In genomic region chr20:38034108-38034649, GRCh38 we compare ENCODE assay signal across 8 cellular contexts. TPM values are rescaled to one million over a fixed set of nuclear protein-coding genes. Genes with fewer than 3 reads are reported as not detected.
A peak's percentile ranks its signal among the peaks of the same experiment; 100 is the strongest.
DNase-seq lines count a peak whose midpoint lies in the region; ATAC-seq and TF ChIP-seq lines count a peak whose summit lies in the region.

No MANE protein-coding gene starts in this region.

- CTCF ChIA-PET in Panc1 (lab: Charles Lee) = no interaction called here

- no peaks in the 10 kb centered on the region for H3K27me3 ChIP-seq in Panc1 (ENCODE audit: control insufficient read depth, insufficient read depth, low read length)
- no peaks in the 10 kb centered on the region for H3K27me3 ChIP-seq in neutrophil

- TF ChIP-seq CTCF in Panc1 (IDR thresholded peaks at IDR 0.05) (no peak), neutrophil (IDR thresholded peaks at IDR 0.05) (no peak)

- ATAC-seq in Panc1 (peak; percentile 31), HG02885 (IDR thresholded peaks at IDR 0.05; ENCODE audit: poor library complexity, unreplicated experiment) (no peak)

- H3K27me3 Mint-ChIP-seq in activated T-cell treated with anti-CD3 and anti-CD28 coated beads, Interleukin-2, amount 50 U/mL, for 24 hours = no peaks in the 10 kb centered on the region

- H3K9me3 ChIP-seq in Panc1 (ENCODE audit: control insufficient read depth, insufficient read depth, low read depth, low read length) (no peaks in the 10 kb centered on the region), neutrophil (no peaks in the 10 kb centered on the region)

- H3K27ac ChIP-seq in Panc1 (ENCODE audit: low read length) = peak overlapping the region; percentile 93
- H3K27ac ChIP-seq in epithelial cell of prostate = peak overlapping the region; percentile 73
- peak overlapping the region; percentile 96 for H3K27ac ChIP-seq in neutrophil

- peaks cover 88% of the 10 kb centered on the region for H3K36me3 Mint-ChIP-seq in activated T-cell treated with anti-CD3 and anti-CD28 coated beads, Interleukin-2, amount 50 U/mL, for 24 hours (ENCODE audit: low read depth)

- H3K4me3 ChIP-seq in Panc1 (ENCODE audit: low read depth in 2 of 2, low read length in 2 of 2) (peak overlapping the region; percentile 94), neutrophil (ENCODE audit: low read depth in 1 of 2, low read length in 1 of 2) (peak overlapping the region; percentile 93 to 96)

- H3K4me1 Mint-ChIP-seq in activated T-cell treated with anti-CD3 and anti-CD28 coated beads, Interleukin-2, amount 50 U/mL, for 24 hours (ENCODE audit: low read depth) = peaks cover 73% of the 10 kb centered on the region

- DNase-seq in activated T-cell treated with anti-CD3 and anti-CD28 coated beads, Interleukin-2, amount 50 U/mL, for 24 hours = no peak
- DNase-seq in activated T-cell treated with anti-CD3 and anti-CD28 coated beads for 4 hours = no peak
- DNase-seq in Panc1 (ENCODE audit: low read depth, low spot score) = no peak
- no peak for DNase-seq in epithelial cell of prostate (ENCODE audit: low read depth, low spot score)
- no peak for DNase-seq in DMS153 treated with DMSO at 0.1 percent for 48 hours (lab: John Stamatoyannopoulos, UW; ENCODE audit: unreplicated experiment)
- DNase-seq in stimulated activated CD4-positive, alpha-beta T cell treated with anti-CD3 and anti-CD28 coated beads, Interleukin-2, amount 100 ng/mL, for 48 hours = no peak

- POLR2A ChIA-PET in Panc1 (lab: Charles Lee) = interaction anchor here (0.7 to 1.3 kb wide), 2 partner anchors 10 to 19 kb away, joined by 4 to 5 read pairs; no protein-coding TSS in a partner anchor

- no TSS peak for BruUV-seq in Panc1 (replicated peaks; lab: Mats Ljungman, UMichigan)

- in situ Hi-C loops in Panc1 (cut with HindIII; ENCODE audit: low pct_unique_long_range_greater_than_20kb, low sequenced_read_pairs) = no loop called here

- peaks cover 28% of the 10 kb centered on the region for H3K4me1 ChIP-seq in Panc1 (ENCODE audit: control insufficient read depth, insufficient read depth, low read length)
- H3K4me1 ChIP-seq in neutrophil (ENCODE audit: control insufficient read depth in 1 of 2, insufficient read depth in 1 of 2, low read depth in 1 of 2, low read length in 1 of 2) = peaks cover 26 to 39% of the 10 kb centered on the region in 2 experiments

- peak overlapping the region; percentile 100 for H3K27ac Mint-ChIP-seq in activated T-cell treated with anti-CD3 and anti-CD28 coated beads, Interleukin-2, amount 50 U/mL, for 24 hours

- H3K36me3 ChIP-seq in Panc1 (ENCODE audit: control insufficient read depth, insufficient read depth, low read length) (peaks cover 8% of the 10 kb centered on the region), neutrophil (peaks cover 13% of the 10 kb centered on the region)

- intact Hi-C loops in Panc1 (cut with micrococcal nuclease; ENCODE audit: unreplicated experiment) = no loop called here

- H3K9me3 Mint-ChIP-seq in activated T-cell treated with anti-CD3 and anti-CD28 coated beads, Interleukin-2, amount 50 U/mL, for 24 hours = no peaks in the 10 kb centered on the region

- peak overlapping the region; percentile 95 for H3K4me3 Mint-ChIP-seq in activated T-cell treated with anti-CD3 and anti-CD28 coated beads, Interleukin-2, amount 50 U/mL, for 24 hours

RNA-seq across cellular contexts. Expression of gene RPRD1B, which starts 0.6 kb away (rescaled TPM):
- total RNA-seq in Panc1 (2021; ENCODE audit: unreplicated experiment) = 33.6 TPM
- 21.5 TPM for polyA plus RNA-seq in Panc1 (2012; ENCODE audit: insufficient read length)

RNA-seq across cellular contexts. Expression of gene TTI1, which starts 0.9 kb away (rescaled TPM):
- total RNA-seq in Panc1 (2021; ENCODE audit: unreplicated experiment) = 26.6 TPM
- 12.9 TPM for polyA plus RNA-seq in Panc1 (2012; ENCODE audit: insufficient read length)
